Comparison of ENCODE assay signal across 1 cellular context in genomic region chr1:8359617-8360481, GRCh38.
TF ChIP-seq lines count a peak whose summit lies in the region.

No MANE protein-coding gene starts in this region.

TF ChIP-seq in IMR-90, 13 proteins besides CTCF, POLR2A, EP300 and RAD21:
- TF ChIP-seq RCOR1 (IDR thresholded peaks at IDR 0.05; ENCODE audit: insufficient replicate concordance, low read length), result no peak
- TF ChIP-seq BHLHE40 (IDR thresholded peaks at IDR 0.05; ENCODE audit: low read depth, low read length), result no peak
- TF ChIP-seq FOS (IDR thresholded peaks at IDR 0.05; ENCODE audit: low read depth, low read length), result no peak
- TF ChIP-seq CEBPB (IDR thresholded peaks at IDR 0.05; ENCODE audit: low read depth, low read length), result no peak
- TF ChIP-seq, protein P1, sequence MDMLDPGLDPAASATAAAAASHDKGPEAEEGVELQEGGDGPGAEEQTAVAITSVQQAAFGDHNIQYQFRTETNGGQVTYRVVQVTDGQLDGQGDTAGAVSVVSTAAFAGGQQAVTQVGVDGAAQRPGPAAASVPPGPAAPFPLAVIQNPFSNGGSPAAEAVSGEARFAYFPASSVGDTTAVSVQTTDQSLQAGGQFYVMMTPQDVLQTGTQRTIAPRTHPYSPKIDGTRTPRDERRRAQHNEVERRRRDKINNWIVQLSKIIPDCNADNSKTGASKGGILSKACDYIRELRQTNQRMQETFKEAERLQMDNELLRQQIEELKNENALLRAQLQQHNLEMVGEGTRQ (IDR thresholded peaks at IDR 0.05; ENCODE audit: low read depth, low read length), result no peak
- no peak for TF ChIP-seq MAZ (IDR thresholded peaks at IDR 0.05; ENCODE audit: borderline replicate concordance, low read depth, low read length)
- TF ChIP-seq RFX5 (IDR thresholded peaks at IDR 0.05; ENCODE audit: low read depth, low read length), result no peak
- TF ChIP-seq MXI1 (IDR thresholded peaks at IDR 0.05; ENCODE audit: borderline replicate concordance, low read depth, low read length), result no peak
- TF ChIP-seq, protein P2, sequence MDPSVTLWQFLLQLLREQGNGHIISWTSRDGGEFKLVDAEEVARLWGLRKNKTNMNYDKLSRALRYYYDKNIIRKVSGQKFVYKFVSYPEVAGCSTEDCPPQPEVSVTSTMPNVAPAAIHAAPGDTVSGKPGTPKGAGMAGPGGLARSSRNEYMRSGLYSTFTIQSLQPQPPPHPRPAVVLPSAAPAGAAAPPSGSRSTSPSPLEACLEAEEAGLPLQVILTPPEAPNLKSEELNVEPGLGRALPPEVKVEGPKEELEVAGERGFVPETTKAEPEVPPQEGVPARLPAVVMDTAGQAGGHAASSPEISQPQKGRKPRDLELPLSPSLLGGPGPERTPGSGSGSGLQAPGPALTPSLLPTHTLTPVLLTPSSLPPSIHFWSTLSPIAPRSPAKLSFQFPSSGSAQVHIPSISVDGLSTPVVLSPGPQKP (IDR thresholded peaks at IDR 0.05; ENCODE audit: borderline replicate concordance, low read depth, low read length), result no peak
- no peak for TF ChIP-seq NFE2L2 (IDR thresholded peaks at IDR 0.05; ENCODE audit: low read depth, low read length)
- TF ChIP-seq MAFK (IDR thresholded peaks at IDR 0.05; ENCODE audit: low read depth, low read length), result no peak
- TF ChIP-seq CHD1 (IDR thresholded peaks at IDR 0.05; ENCODE audit: low read depth, low read length), result no peak
- TF ChIP-seq SMC3 (IDR thresholded peaks at IDR 0.05; ENCODE audit: low read depth, low read length), result no peak
TF ChIP-seq in IMR-90: peak in this region for 0.
